Comparison of ENCODE assay signal across 9 cellular contexts in the genomic region with DNA sequence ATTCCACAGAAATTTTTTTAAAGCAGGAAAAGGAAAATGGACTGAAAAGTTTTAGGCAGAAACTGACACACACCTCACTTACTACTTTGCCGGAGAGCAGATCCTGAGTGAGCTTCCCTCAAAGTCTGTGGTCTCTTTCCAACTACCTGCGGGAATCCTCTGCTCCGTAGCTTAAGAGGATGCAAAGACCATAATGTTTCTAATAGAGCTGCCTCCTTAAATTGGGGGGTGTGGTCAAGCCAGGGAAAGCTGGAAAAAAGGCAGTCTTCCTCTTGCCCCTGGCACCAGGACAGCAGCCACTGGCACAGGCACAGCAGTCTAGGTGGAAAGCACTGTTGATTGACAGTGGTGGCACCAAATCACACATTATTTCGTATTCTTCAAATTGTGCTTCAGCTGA. TPM values are rescaled to one million over a fixed set of nuclear protein-coding genes. Genes with fewer than 3 reads are reported as not detected.
DNase-seq lines count a peak whose midpoint lies in the region; ATAC-seq and TF ChIP-seq lines count a peak whose summit lies in the region.
"Had no signal": no experiment of that assay in that cellular context is flagged by ENCODE, and none has a peak within 500 bp of the region (broad histone marks: within the 10 kb centered on the region; RNA-seq: fewer than 3 reads in every experiment).

A gene with protein sequence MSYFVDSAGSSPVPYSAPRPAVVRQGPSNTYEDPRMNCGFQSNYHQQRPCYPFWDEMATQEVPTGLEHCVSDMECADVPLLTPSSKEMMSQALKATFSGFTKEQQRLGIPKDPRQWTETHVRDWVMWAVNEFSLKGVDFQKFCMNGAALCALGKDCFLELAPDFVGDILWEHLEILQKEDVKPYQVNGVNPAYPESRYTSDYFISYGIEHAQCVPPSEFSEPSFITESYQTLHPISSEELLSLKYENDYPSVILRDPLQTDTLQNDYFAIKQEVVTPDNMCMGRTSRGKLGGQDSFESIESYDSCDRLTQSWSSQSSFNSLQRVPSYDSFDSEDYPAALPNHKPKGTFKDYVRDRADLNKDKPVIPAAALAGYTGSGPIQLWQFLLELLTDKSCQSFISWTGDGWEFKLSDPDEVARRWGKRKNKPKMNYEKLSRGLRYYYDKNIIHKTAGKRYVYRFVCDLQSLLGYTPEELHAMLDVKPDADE (minus strand): TSS at position 144 of the 400 bp plus-strand sequence. CDS start 14,428 bp downstream, outside the sequence.

- no peaks in the 10 kb centered on the region for H3K36me3 Mint-ChIP-seq in activated T-cell treated with anti-CD3 and anti-CD28 coated beads, Interleukin-2, amount 50 U/mL, for 72 hours (ENCODE audit: insufficient read depth in 2 of 2)
- H3K36me3 Mint-ChIP-seq in chondrocyte (ENCODE audit: low read depth): no peaks in the 10 kb centered on the region

- H3K4me3 ChIP-seq in lung: no peak within 1 kb of the TSS
- peak within 1 kb of the TSS; percentile 0 for H3K4me3 ChIP-seq in urinary bladder (ENCODE audit: low read depth, low read length)

- peaks cover 40% of the 10 kb centered on the region for H3K4me1 Mint-ChIP-seq in activated T-cell treated with anti-CD3 and anti-CD28 coated beads, Interleukin-2, amount 50 U/mL, for 72 hours (ENCODE audit: low read depth)
- H3K4me1 Mint-ChIP-seq in chondrocyte (ENCODE audit: low read depth): peaks cover 22% of the 10 kb centered on the region

- H3K27ac ChIP-seq in lung (ENCODE audit: low read depth in 1 of 2, low read length in 1 of 2): peak within 1 kb of the TSS in 1 of 2 donors; percentile 58
- H3K27ac ChIP-seq in urinary bladder (ENCODE audit: low read depth): no peak within 1 kb of the TSS
- H3K27ac ChIP-seq: KMS-11 had no signal

- no peaks in the 10 kb centered on the region for H3K27me3 ChIP-seq in lung (ENCODE audit: control insufficient read depth, insufficient read depth)

- no peak within 1 kb of the TSS for H3K27ac Mint-ChIP-seq in activated T-cell treated with anti-CD3 and anti-CD28 coated beads, Interleukin-2, amount 50 U/mL, for 72 hours
- H3K27ac Mint-ChIP-seq in chondrocyte (ENCODE audit: unreplicated experiment): no peak within 1 kb of the TSS

- TF ChIP-seq CTCF in chondrocyte (IDR thresholded peaks at IDR 0.05): no peak
- TF ChIP-seq CTCF in lung (IDR thresholded peaks at IDR 0.05; ENCODE audit: control extremely low read depth, extremely low read depth): no peak
- TF ChIP-seq CTCF in GM10266 (IDR thresholded peaks at IDR 0.05; ENCODE audit: control insufficient read depth, insufficient read depth, low read depth, missing control alignments): no peak

- peaks cover 0 to 2% of the 10 kb centered on the region in 2 donors for H3K9me3 ChIP-seq in lung (ENCODE audit: control insufficient read depth in 2 of 2, insufficient read depth in 1 of 2, low read length in 1 of 2)

- WGBS in lung, 2 donors: 40 to 67% methylated on average over 4 of the region's 4 CpGs
- WGBS in urinary bladder: 29% methylated on average over 4 of the region's 4 CpGs

- H3K36me3 ChIP-seq in lung (ENCODE audit: control insufficient read depth in 2 of 2, insufficient read depth in 2 of 2, low read length in 2 of 2) (no peaks in the 10 kb centered on the region), urinary bladder (ENCODE audit: insufficient read depth) (no peaks in the 10 kb centered on the region)

- H3K9me3 Mint-ChIP-seq in activated T-cell treated with anti-CD3 and anti-CD28 coated beads, Interleukin-2, amount 50 U/mL, for 72 hours: no peaks in the 10 kb centered on the region
- peaks cover 6% of the 10 kb centered on the region for H3K9me3 Mint-ChIP-seq in chondrocyte (ENCODE audit: low read depth)

- peaks cover 0 to 5% of the 10 kb centered on the region in 2 donors for H3K4me1 ChIP-seq in lung (ENCODE audit: control insufficient read depth in 2 of 2, insufficient read depth in 2 of 2, low read length in 2 of 2)
- H3K4me1 ChIP-seq in urinary bladder (ENCODE audit: insufficient read depth): no peaks in the 10 kb centered on the region

- H3K27me3 Mint-ChIP-seq in activated T-cell treated with anti-CD3 and anti-CD28 coated beads, Interleukin-2, amount 50 U/mL, for 72 hours (ENCODE audit: low read depth): no peaks in the 10 kb centered on the region
- H3K27me3 Mint-ChIP-seq in chondrocyte (ENCODE audit: low read depth): peaks cover 10% of the 10 kb centered on the region

- no peak within 1 kb of the TSS for H3K4me3 Mint-ChIP-seq in activated T-cell treated with anti-CD3 and anti-CD28 coated beads, Interleukin-2, amount 50 U/mL, for 72 hours
- peak within 1 kb of the TSS; percentile 64 for H3K4me3 Mint-ChIP-seq in chondrocyte (ENCODE audit: unreplicated experiment)

- ATAC-seq in activated T-cell treated with anti-CD3 and anti-CD28 coated beads, Interleukin-2, amount 50 U/mL, for 72 hours (replicated peaks in 1 of 2): no peak
- no peak for ATAC-seq in lung (ENCODE audit: insufficient read depth, low FRiP score)
- no peak for ATAC-seq in GM18861 (IDR thresholded peaks at IDR 0.05; ENCODE audit: unreplicated experiment)

- DNase-seq in activated T-cell treated with anti-CD3 and anti-CD28 coated beads, Interleukin-2, amount 50 U/mL, for 72 hours: no peak
- DNase-seq in activated T-cell treated with anti-CD3 and anti-CD28 coated beads, Interleukin-2, amount 50 U/mL, for 48 hours: no peak
- DNase-seq in chondrocyte (ENCODE audit: low spot score) (no peak), lung (ENCODE audit: low spot score) (no peak), MV-4-11 (lab: John Stamatoyannopoulos, UW) (no peak), GM10266 (ENCODE audit: extremely low spot score) (no peak)

RNA-seq across cellular contexts. Expression of the gene that starts here (rescaled TPM):
- total RNA-seq in activated T-cell treated with anti-CD3 and anti-CD28 coated beads, Interleukin-2, amount 50 U/mL, for 72 hours: 100 to 1,000 TPM; 713 to 736 TPM
- 31.6 to 115 TPM (median 115 TPM) in 3 replicates for total RNA-seq in chondrocyte
- total RNA-seq in lung: 100 to 1,000 TPM in 1 of 2 donors, 10 to 100 TPM in 1; 85.7 to 154 TPM
- polyA plus RNA-seq in lung: 10 to 100 TPM; 20.7 to 71.7 TPM
- total RNA-seq in urinary bladder: 64.0 TPM
- polyA plus RNA-seq in urinary bladder: 35.6 TPM
